ENCODE assay signal across 12 cellular contexts in the genomic region with DNA sequence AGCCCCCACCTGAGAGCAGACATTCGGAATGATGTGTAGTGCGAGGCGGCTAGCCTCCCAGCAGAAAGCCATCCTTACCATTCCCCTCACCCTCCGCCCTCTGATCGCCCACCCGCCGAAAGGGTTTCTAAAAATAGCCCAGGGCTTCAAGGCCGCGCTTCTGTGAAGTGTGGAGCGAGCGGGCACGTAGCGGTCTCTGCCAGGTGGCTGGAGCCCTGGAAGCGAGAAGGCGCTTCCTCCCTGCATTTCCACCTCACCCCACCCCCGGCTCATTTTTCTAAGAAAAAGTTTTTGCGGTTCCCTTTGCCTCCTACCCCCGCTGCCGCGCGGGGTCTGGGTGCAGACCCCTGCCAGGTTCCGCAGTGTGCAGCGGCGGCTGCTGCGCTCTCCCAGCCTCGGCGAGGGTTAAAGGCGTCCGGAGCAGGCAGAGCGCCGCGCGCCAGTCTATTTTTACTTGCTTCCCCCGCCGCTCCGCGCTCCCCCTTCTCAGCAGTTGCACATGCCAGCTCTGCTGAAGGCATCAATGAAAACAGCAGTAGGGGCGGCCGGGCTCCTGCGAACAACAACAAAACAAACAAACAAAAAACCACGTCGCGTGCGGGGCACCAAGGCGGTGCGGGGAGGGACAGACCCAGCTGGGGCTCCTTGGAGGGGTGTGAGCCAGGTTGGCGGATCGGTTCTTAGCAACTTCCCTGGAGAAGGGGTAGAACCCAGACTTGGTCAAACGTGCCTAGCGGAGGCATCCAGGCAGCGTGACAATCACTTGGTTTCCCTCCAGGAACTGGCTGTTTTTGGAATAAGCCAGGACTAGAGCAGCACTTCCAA. TPM values are rescaled to one million over a fixed set of nuclear protein-coding genes. Genes with fewer than 3 reads are reported as not detected.
DNase-seq lines count a peak whose midpoint lies in the region; ATAC-seq and TF ChIP-seq lines count a peak whose summit lies in the region.
"Had no signal": no experiment of that assay in that cellular context is flagged by ENCODE, and none has a peak within 500 bp of the region (broad histone marks: within the 10 kb centered on the region; RNA-seq: fewer than 3 reads in every experiment).

No MANE protein-coding gene starts in this region.

- peaks cover 2% of the 10 kb centered on the region for H3K9me3 ChIP-seq in iPS-18c (ENCODE audit: control insufficient read depth, insufficient read depth, low read length)

- no peaks in the 10 kb centered on the region for H3K36me3 Mint-ChIP-seq in activated B cell treated with CpG ODN at 0.5 μM for 24 hours (ENCODE audit: low read depth)
- H3K36me3 Mint-ChIP-seq: activated naive CD8-positive, alpha-beta T cell treated with anti-CD3 and anti-CD28 coated beads for 36 hours had no signal

- H3K4me3 ChIP-seq in iPS-18c (ENCODE audit: insufficient read depth, low read depth, low read length): peak overlapping the region; percentile 48
- H3K4me3 ChIP-seq: K562, skin epidermis had no signal

- ATAC-seq in activated B cell treated with CpG ODN at 0.5 μM for 24 hours (ENCODE audit: low read depth) (no peak), HG03354 (IDR thresholded peaks at IDR 0.05; ENCODE audit: poor library complexity, severe bottlenecking, unreplicated experiment) (no peak)
- ATAC-seq: K562 had no signal

- peak; percentile 54 for DNase-seq in NCI-H82 (lab: John Stamatoyannopoulos, UW)
- no peak for DNase-seq in NCI-H82 treated with DMSO at 0.1 percent for 48 hours (lab: John Stamatoyannopoulos, UW; ENCODE audit: unreplicated experiment)
- no peak for DNase-seq in activated B cell treated with CpG ODN at 0.5 μM for 24 hours
- peak; percentile 68 for DNase-seq in superior temporal gyrus (ENCODE audit: extremely low spot score)
- DNase-seq in 8988T: no peak
- DNase-seq in KG1 (lab: John Stamatoyannopoulos, UW): no peak
- DNase-seq: activated naive CD8-positive, alpha-beta T cell treated with anti-CD3 and anti-CD28 coated beads for 36 hours; erythroblast had no signal

- H3K4me1 Mint-ChIP-seq in activated B cell treated with CpG ODN at 0.5 μM for 24 hours: peaks cover 8% of the 10 kb centered on the region

- intact Hi-C loops in activated B cell treated with CpG ODN at 0.5 μM for 24 hours (cut with micrococcal nuclease): no loop called here

- POLR2A ChIA-PET in activated B cell treated with CpG ODN at 0.5 μM for 24 hours (lab: Charles Lee): no interaction called here

- peak overlapping the region; percentile 20 for H3K4me3 Mint-ChIP-seq in activated B cell treated with CpG ODN at 0.5 μM for 24 hours
- H3K4me3 Mint-ChIP-seq: activated naive CD8-positive, alpha-beta T cell treated with anti-CD3 and anti-CD28 coated beads for 36 hours had no signal

- H3K9me3 Mint-ChIP-seq in activated B cell treated with CpG ODN at 0.5 μM for 24 hours: no peaks in the 10 kb centered on the region
- H3K9me3 Mint-ChIP-seq: activated naive CD8-positive, alpha-beta T cell treated with anti-CD3 and anti-CD28 coated beads for 36 hours had no signal

- H3K27me3 Mint-ChIP-seq in activated B cell treated with CpG ODN at 0.5 μM for 24 hours: peaks cover 48% of the 10 kb centered on the region

- TF ChIP-seq CTCF in activated B cell treated with CpG ODN at 0.5 μM for 24 hours (IDR thresholded peaks at IDR 0.05): no peak

- CTCF ChIA-PET in activated B cell treated with CpG ODN at 0.5 μM for 24 hours (lab: Charles Lee): no interaction called here

- H3K27ac Mint-ChIP-seq in activated B cell treated with CpG ODN at 0.5 μM for 24 hours: no peak overlapping the region
- H3K27ac Mint-ChIP-seq: activated naive CD8-positive, alpha-beta T cell treated with anti-CD3 and anti-CD28 coated beads for 36 hours had no signal

RNA-seq across cellular contexts. Expression of gene PRMT8, which starts 2.4 kb away (rescaled TPM):
- total RNA-seq in activated B cell treated with CpG ODN at 0.5 μM for 24 hours: not detected in 2 replicates
- total RNA-seq: activated naive CD8-positive, alpha-beta T cell treated with anti-CD3 and anti-CD28 coated beads for 36 hours; K562 had no signal

Comparison
In these comparisons a context has a peak if more than half of its experiments do, and no peak if none do; other contexts are left out.
1. DNase-seq: peak in NCI-H82 (single experiment) and superior temporal gyrus (single experiment); none in NCI-H82 treated with DMSO at 0.1 percent for 48 hours (single experiment), activated B cell treated with CpG ODN at 0.5 μM for 24 hours (single experiment), 8988T (single experiment) and KG1 (single experiment).